1 cellular context compared by ENCODE assay signal in the genomic region with DNA sequence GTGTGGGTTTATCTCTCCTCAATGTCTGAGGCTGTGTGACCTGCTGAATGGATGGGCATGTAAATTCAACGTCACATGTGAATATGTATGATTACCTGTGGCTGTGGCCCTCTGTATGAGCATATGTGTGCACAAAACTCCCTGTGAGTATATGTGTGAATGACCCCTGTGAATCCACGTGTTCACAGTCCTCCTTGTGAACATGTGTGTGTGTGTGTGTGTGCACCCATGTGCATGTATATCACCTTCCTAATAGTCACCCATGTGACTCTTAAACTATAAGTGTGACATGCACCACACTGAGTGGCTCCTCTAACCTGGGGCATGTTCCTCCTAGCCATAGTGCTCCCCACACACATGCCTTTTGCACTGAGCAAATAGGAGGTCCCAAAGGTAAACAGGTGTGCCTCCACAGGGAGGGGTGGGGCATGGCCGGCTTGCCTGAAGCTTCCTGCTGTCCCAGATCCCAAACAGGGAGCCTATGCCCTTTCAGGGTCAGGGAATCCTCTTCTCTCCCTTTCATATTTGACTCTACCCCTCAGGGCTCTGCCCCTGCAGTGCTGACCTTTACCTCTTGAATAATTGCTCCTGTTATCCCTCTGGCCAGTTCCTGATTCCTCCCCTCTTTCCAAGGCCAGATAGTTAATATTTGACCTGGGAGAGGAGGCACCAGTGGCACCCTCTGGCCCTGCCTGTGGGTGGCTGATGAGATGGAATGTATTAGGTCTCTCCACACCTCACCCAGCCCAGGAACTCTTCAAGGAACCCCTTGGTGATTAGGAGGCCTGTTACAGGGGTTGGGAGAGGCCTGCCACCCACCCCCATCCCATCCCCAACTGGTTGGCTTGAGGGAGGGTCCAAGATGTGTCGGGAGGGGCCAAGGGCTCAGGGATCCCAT.
TF ChIP-seq lines count a peak whose summit lies in the region.

No MANE protein-coding gene starts in this region.

TF ChIP-seq in HepG2, 621 proteins besides CTCF, POLR2A, EP300 and RAD21 (continued from another document and continues in another):
- TF ChIP-seq ZNF276 (CRISPR knock-in tag; IDR thresholded peaks at IDR 0.05; ENCODE audit: low read depth) (no peak), KMT2A (CRISPR knock-in tag; IDR thresholded peaks at IDR 0.05) (no peak), ZNF839 (CRISPR knock-in tag; IDR thresholded peaks at IDR 0.05; ENCODE audit: borderline replicate concordance) (no peak), NPAS2 (CRISPR knock-in tag; IDR thresholded peaks at IDR 0.05; ENCODE audit: borderline replicate concordance) (no peak), MATR3 (CRISPR knock-in tag; IDR thresholded peaks at IDR 0.05) (no peak), CREM (IDR thresholded peaks at IDR 0.05) (peak; percentile 88), CREM (CRISPR knock-in tag; IDR thresholded peaks at IDR 0.05) (no peak), ZMYM2 (CRISPR knock-in tag; IDR thresholded peaks at IDR 0.05) (0 out of 2 replicates have a peak, but pooled peaks have one; percentile 42), ZNF232 (CRISPR knock-in tag; IDR thresholded peaks at IDR 0.05; ENCODE audit: borderline replicate concordance) (no peak; the same call in 1 of the 2 replicates), ZSCAN29 (CRISPR knock-in tag; conservative IDR thresholded peaks at IDR 0.05) (no peak), PCBP1 (IDR thresholded peaks at IDR 0.05; ENCODE audit: borderline replicate concordance, low read depth, low read length) (no peak), SYNCRIP (IDR thresholded peaks at IDR 0.05; ENCODE audit: insufficient read depth, low read depth, low read length) (no peak), CBX2 (IDR thresholded peaks at IDR 0.05; ENCODE audit: low read depth, low read length) (no peak), CBX2 (CRISPR knock-in tag; IDR thresholded peaks at IDR 0.05; ENCODE audit: low read depth) (no peak), RFXAP (CRISPR knock-in tag; IDR thresholded peaks at IDR 0.05; ENCODE audit: borderline replicate concordance) (no peak; the same call in 1 of the 2 replicates), ZFY (CRISPR knock-in tag; IDR thresholded peaks at IDR 0.05) (0 out of 2 replicates have a peak, but pooled peaks have one; percentile 30), HOXA7 (CRISPR knock-in tag; IDR thresholded peaks at IDR 0.05) (no peak), CAMTA2 (CRISPR knock-in tag; IDR thresholded peaks at IDR 0.05; ENCODE audit: borderline replicate concordance) (no peak; the same call in 1 of the 2 replicates), NAIF1 (CRISPR knock-in tag; IDR thresholded peaks at IDR 0.05; ENCODE audit: borderline replicate concordance) (peak; percentile 67; the same call in 1 of the 2 replicates), PRMT3 (CRISPR knock-in tag; IDR thresholded peaks at IDR 0.05; ENCODE audit: borderline replicate concordance, low read depth) (no peak), HCFC1 (IDR thresholded peaks at IDR 0.05; ENCODE audit: low read depth, low read length) (no peak), ZBTB7A (CRISPR knock-in tag; IDR thresholded peaks at IDR 0.05) (peak; percentile 66; the same call in 1 of the 2 replicates), ZNF766 (CRISPR knock-in tag; IDR thresholded peaks at IDR 0.05; ENCODE audit: borderline replicate concordance) (no peak), ZUFSP (CRISPR knock-in tag; IDR thresholded peaks at IDR 0.05; ENCODE audit: borderline replicate concordance) (no peak), ZNF773 (CRISPR knock-in tag; IDR thresholded peaks at IDR 0.05; ENCODE audit: borderline replicate concordance) (no peak), HOXD1 (CRISPR knock-in tag; IDR thresholded peaks at IDR 0.05) (peak; percentile 75; the same call in 1 of the 2 replicates), ZNF296 (CRISPR knock-in tag; conservative IDR thresholded peaks at IDR 0.05) (no peak), MED1 (CRISPR knock-in tag; IDR thresholded peaks at IDR 0.05) (peak; percentile 96), KLF12 (CRISPR knock-in tag; IDR thresholded peaks at IDR 0.05; ENCODE audit: borderline replicate concordance) (peak; percentile 91; the same call in 1 of the 2 replicates), CEBPZ (IDR thresholded peaks at IDR 0.05; ENCODE audit: low read length) (no peak), ZFP1 (CRISPR knock-in tag; IDR thresholded peaks at IDR 0.05) (no peak), ZNF782 (CRISPR knock-in tag; IDR thresholded peaks at IDR 0.05; ENCODE audit: borderline replicate concordance) (no peak), GPBP1L1 (CRISPR knock-in tag; IDR thresholded peaks at IDR 0.05) (no peak), ZNF615 (CRISPR knock-in tag; IDR thresholded peaks at IDR 0.05; ENCODE audit: borderline replicate concordance) (no peak; the same call in 1 of the 2 replicates), LCORL (IDR thresholded peaks at IDR 0.05) (peak; percentile 86), LCORL (CRISPR knock-in tag; IDR thresholded peaks at IDR 0.05) (peak; percentile 100), ZNF83 (CRISPR knock-in tag; IDR thresholded peaks at IDR 0.05; ENCODE audit: borderline replicate concordance) (no peak), NR2F6 (IDR thresholded peaks at IDR 0.05) (peak; percentile 99), NR2F6 (CRISPR knock-in tag; IDR thresholded peaks at IDR 0.05) (peak; percentile 98), ISX (CRISPR knock-in tag; conservative IDR thresholded peaks at IDR 0.05) (no peak), SAFB2 (CRISPR knock-in tag; IDR thresholded peaks at IDR 0.05; ENCODE audit: borderline replicate concordance, low read depth) (no peak; the same call in 1 of the 2 replicates), ZNF44 (CRISPR knock-in tag; IDR thresholded peaks at IDR 0.05) (0 out of 2 replicates have a peak, but pooled peaks have one; percentile 14), ZFX (CRISPR knock-in tag; IDR thresholded peaks at IDR 0.05; ENCODE audit: low read depth) (peak; percentile 11; the same call in 1 of the 2 replicates)
- TF ChIP-seq, protein P1, sequence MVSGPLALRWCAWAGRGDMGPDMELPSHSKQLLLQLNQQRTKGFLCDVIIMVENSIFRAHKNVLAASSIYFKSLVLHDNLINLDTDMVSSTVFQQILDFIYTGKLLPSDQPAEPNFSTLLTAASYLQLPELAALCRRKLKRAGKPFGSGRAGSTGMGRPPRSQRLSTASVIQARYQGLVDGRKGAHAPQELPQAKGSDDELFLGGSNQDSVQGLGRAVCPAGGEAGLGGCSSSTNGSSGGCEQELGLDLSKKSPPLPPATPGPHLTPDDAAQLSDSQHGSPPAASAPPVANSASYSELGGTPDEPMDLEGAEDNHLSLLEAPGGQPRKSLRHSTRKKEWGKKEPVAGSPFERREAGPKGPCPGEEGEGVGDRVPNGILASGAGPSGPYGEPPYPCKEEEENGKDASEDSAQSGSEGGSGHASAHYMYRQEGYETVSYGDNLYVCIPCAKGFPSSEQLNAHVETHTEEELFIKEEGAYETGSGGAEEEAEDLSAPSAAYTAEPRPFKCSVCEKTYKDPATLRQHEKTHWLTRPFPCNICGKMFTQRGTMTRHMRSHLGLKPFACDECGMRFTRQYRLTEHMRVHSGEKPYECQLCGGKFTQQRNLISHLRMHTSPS (CRISPR knock-in tag; IDR thresholded peaks at IDR 0.05; ENCODE audit: low read depth): peak; percentile 84; the same call in 1 of the 2 replicates
- TF ChIP-seq, protein P2, sequence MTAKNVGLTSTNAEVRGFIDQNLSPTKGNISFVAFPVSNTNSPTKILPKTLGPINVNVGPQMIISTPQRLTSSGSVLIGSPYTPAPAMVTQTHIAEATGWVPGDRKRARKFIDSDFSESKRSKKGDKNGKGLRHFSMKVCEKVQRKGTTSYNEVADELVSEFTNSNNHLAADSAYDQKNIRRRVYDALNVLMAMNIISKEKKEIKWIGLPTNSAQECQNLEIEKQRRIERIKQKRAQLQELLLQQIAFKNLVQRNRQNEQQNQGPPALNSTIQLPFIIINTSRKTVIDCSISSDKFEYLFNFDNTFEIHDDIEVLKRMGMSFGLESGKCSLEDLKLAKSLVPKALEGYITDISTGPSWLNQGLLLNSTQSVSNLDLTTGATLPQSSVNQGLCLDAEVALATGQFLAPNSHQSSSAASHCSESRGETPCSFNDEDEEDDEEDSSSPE (CRISPR knock-in tag; IDR thresholded peaks at IDR 0.05): peak; percentile 71
- TF ChIP-seq, protein P3, sequence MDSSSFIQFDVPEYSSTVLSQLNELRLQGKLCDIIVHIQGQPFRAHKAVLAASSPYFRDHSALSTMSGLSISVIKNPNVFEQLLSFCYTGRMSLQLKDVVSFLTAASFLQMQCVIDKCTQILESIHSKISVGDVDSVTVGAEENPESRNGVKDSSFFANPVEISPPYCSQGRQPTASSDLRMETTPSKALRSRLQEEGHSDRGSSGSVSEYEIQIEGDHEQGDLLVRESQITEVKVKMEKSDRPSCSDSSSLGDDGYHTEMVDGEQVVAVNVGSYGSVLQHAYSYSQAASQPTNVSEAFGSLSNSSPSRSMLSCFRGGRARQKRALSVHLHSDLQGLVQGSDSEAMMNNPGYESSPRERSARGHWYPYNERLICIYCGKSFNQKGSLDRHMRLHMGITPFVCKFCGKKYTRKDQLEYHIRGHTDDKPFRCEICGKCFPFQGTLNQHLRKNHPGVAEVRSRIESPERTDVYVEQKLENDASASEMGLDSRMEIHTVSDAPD (CRISPR knock-in tag; IDR thresholded peaks at IDR 0.05): peak; percentile 62
- TF ChIP-seq, protein P4, sequence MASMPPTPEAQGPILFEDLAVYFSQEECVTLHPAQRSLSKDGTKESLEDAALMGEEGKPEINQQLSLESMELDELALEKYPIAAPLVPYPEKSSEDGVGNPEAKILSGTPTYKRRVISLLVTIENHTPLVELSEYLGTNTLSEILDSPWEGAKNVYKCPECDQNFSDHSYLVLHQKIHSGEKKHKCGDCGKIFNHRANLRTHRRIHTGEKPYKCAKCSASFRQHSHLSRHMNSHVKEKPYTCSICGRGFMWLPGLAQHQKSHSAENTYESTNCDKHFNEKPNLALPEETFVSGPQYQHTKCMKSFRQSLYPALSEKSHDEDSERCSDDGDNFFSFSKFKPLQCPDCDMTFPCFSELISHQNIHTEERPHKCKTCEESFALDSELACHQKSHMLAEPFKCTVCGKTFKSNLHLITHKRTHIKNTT (CRISPR knock-in tag; IDR thresholded peaks at IDR 0.05): no peak
- TF ChIP-seq, protein P5, sequence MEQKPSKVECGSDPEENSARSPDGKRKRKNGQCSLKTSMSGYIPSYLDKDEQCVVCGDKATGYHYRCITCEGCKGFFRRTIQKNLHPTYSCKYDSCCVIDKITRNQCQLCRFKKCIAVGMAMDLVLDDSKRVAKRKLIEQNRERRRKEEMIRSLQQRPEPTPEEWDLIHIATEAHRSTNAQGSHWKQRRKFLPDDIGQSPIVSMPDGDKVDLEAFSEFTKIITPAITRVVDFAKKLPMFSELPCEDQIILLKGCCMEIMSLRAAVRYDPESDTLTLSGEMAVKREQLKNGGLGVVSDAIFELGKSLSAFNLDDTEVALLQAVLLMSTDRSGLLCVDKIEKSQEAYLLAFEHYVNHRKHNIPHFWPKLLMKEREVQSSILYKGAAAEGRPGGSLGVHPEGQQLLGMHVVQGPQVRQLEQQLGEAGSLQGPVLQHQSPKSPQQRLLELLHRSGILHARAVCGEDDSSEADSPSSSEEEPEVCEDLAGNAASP (CRISPR knock-in tag; IDR thresholded peaks at IDR 0.05; ENCODE audit: borderline replicate concordance): peak; percentile 88
